Comparison of ENCODE assay signal across 23 cellular contexts in genomic region chr17:83118071-83118841, GRCh38. TPM values are rescaled to one million over a fixed set of nuclear protein-coding genes. Genes with fewer than 3 reads are reported as not detected.
A peak's percentile ranks its signal among the peaks of the same experiment; 100 is the strongest.
DNase-seq lines count a peak whose midpoint lies in the region; ATAC-seq and TF ChIP-seq lines count a peak whose summit lies in the region.
"Had no signal": no experiment of that assay in that cellular context is flagged by ENCODE, and none has a peak within 500 bp of the region (broad histone marks: within the 10 kb centered on the region; RNA-seq: fewer than 3 reads in every experiment).

No MANE protein-coding gene starts in this region.

- H3K9me3 Mint-ChIP-seq in WTC11 (no peaks in the 10 kb centered on the region), progenitor cell of endocrine pancreas (ENCODE audit: low read depth) (no peaks in the 10 kb centered on the region)
- H3K9me3 Mint-ChIP-seq: activated T-cell treated with anti-CD3 and anti-CD28 coated beads, Interleukin-2, amount 50 U/mL, for 4 hours; CD8-positive, alpha-beta T cell had no signal

- H3K9me3 ChIP-seq in lower lobe of right lung (no peaks in the 10 kb centered on the region), smooth muscle cell (replicated peaks; ENCODE audit: low read depth) (no peaks in the 10 kb centered on the region)
- H3K9me3 ChIP-seq: testis had no signal

- H4K20me1 ChIP-seq in smooth muscle cell (ENCODE audit: low read depth) = no peaks in the 10 kb centered on the region

- H3K36me3 ChIP-seq in H7 (replicated peaks; ENCODE audit: control insufficient read depth, insufficient read depth, low read length) = no peaks in the 10 kb centered on the region
- no peaks in the 10 kb centered on the region for H3K36me3 ChIP-seq in lower lobe of right lung
- no peaks in the 10 kb centered on the region for H3K36me3 ChIP-seq in smooth muscle cell (ENCODE audit: low read depth)

- no peak for ATAC-seq in WTC11
- peak in 1 of 2 donors; percentile 4 for ATAC-seq in lower lobe of right lung
- no peak for ATAC-seq in GM18867 (IDR thresholded peaks at IDR 0.05; ENCODE audit: unreplicated experiment)
- ATAC-seq: activated T-cell treated with anti-CD3 and anti-CD28 coated beads, Interleukin-2, amount 50 U/mL, for 4 hours; CD8-positive, alpha-beta T cell; foreskin keratinocyte; SK-N-SH treated with all-trans-retinoic acid at 6 μM for 48 hours had no signal

- no peak for TF ChIP-seq CTCF in WTC11 (IDR thresholded peaks at IDR 0.05)
- no peak for TF ChIP-seq CTCF in lower lobe of right lung (IDR thresholded peaks at IDR 0.05)
- no peak for TF ChIP-seq CTCF in smooth muscle cell (IDR thresholded peaks at IDR 0.05; ENCODE audit: borderline replicate concordance, insufficient read depth, poor library complexity, severe bottlenecking)
- no peak for TF ChIP-seq CTCF in progenitor cell of endocrine pancreas (IDR thresholded peaks at IDR 0.05; ENCODE audit: unreplicated experiment)

- H3F3A ChIP-seq in smooth muscle cell (ENCODE audit: low read depth) = no peaks in the 10 kb centered on the region

- DNase-seq in H7 (peak; percentile 70), WTC11 (ENCODE audit: low spot score) (no peak), lower lobe of right lung (peak; percentile 36), smooth muscle cell (lab: John Stamatoyannopoulos, UW; ENCODE audit: unreplicated experiment) (no peak), NCI-H2171 treated with DMSO at 0.1 percent for 48 hours (lab: John Stamatoyannopoulos, UW) (no peak), progenitor cell of endocrine pancreas (ENCODE audit: low spot score, unreplicated experiment) (no peak)
- DNase-seq: activated CD4-positive, CD25-positive, alpha-beta regulatory T cell treated with anti-CD3 and anti-CD28 coated beads, Interleukin-2, amount 50 U/mL, for 72 hours; activated naive CD4-positive, alpha-beta T cell; activated T-cell treated with anti-CD3 and anti-CD28 coated beads, Interleukin-2, amount 50 U/mL, for 4 hours; amniotic stem cell; CD8-positive, alpha-beta T cell; DMS153; foreskin keratinocyte; KG1; NCI-H1436; NCI-H510A treated with DMSO at 0.1 percent for 48 hours; stimulated activated CD4-positive, alpha-beta T cell treated with anti-CD3 and anti-CD28 coated beads, Interleukin-2, amount 100 ng/mL, for 24 hours; stimulated activated naive CD4-positive, alpha-beta T cell had no signal

- no peaks in the 10 kb centered on the region; the same call in 1 of the 2 replicates for H3K36me3 Mint-ChIP-seq in WTC11
- no peaks in the 10 kb centered on the region for H3K36me3 Mint-ChIP-seq in progenitor cell of endocrine pancreas (ENCODE audit: insufficient read depth)
- H3K36me3 Mint-ChIP-seq: CD8-positive, alpha-beta T cell had no signal

- H3K27me3 Mint-ChIP-seq in WTC11 (ENCODE audit: low read depth) = peaks cover 17% of the 10 kb centered on the region
- H3K27me3 Mint-ChIP-seq in progenitor cell of endocrine pancreas = peaks cover 57% of the 10 kb centered on the region

- POLR2A ChIA-PET in WTC11 (lab: Charles Lee) = no interaction called here

- CTCF ChIA-PET in WTC11 (lab: Charles Lee) = interaction anchor here (0.6 kb wide), 1 partner anchor 155 kb away, joined by 3 read pairs; no protein-coding TSS in a partner anchor

- H3K27ac Mint-ChIP-seq in WTC11 (peak overlapping the region; percentile 84; the same call in 1 of the 2 replicates), progenitor cell of endocrine pancreas (no peak overlapping the region)
- H3K27ac Mint-ChIP-seq: CD8-positive, alpha-beta T cell had no signal

- H3K4me1 Mint-ChIP-seq in WTC11 = peaks cover 26% of the 10 kb centered on the region
- peaks cover 5% of the 10 kb centered on the region for H3K4me1 Mint-ChIP-seq in progenitor cell of endocrine pancreas (ENCODE audit: low read depth)

- intact Hi-C loops in lower lobe of right lung (cut with DNase I) = no loop called here

- no peaks in the 10 kb centered on the region for H3K79me2 ChIP-seq in smooth muscle cell (ENCODE audit: low read depth)
- H3K79me2 ChIP-seq: parathyroid adenoma had no signal

- no peak overlapping the region for H2AFZ ChIP-seq in smooth muscle cell (ENCODE audit: low read depth)
- H2AFZ ChIP-seq: parathyroid adenoma had no signal

- H3K27ac ChIP-seq in lower lobe of right lung = no peak overlapping the region
- H3K27ac ChIP-seq in smooth muscle cell (ENCODE audit: low read depth) = no peak overlapping the region
- H3K27ac ChIP-seq: foreskin keratinocyte, parathyroid adenoma, RWPE1 had no signal

- H3K4me3 Mint-ChIP-seq in WTC11 (no peak overlapping the region), progenitor cell of endocrine pancreas (ENCODE audit: low read depth) (no peak overlapping the region)

- peak overlapping the region; percentile 68 for H3K4me2 ChIP-seq in smooth muscle cell

- H3K9ac ChIP-seq in smooth muscle cell (ENCODE audit: low read depth) = no peak overlapping the region
- H3K9ac ChIP-seq: parathyroid adenoma had no signal

- H3K4me3 ChIP-seq in H7 (ENCODE audit: insufficient read depth, low read depth, low read length) = no peak overlapping the region
- no peak overlapping the region for H3K4me3 ChIP-seq in lower lobe of right lung
- no peak overlapping the region for H3K4me3 ChIP-seq in smooth muscle cell
- H3K4me3 ChIP-seq: testis had no signal

- peaks cover 11% of the 10 kb centered on the region for H3K27me3 ChIP-seq in H7 (ENCODE audit: control insufficient read depth, insufficient read depth, low read length)
- no peaks in the 10 kb centered on the region for H3K27me3 ChIP-seq in lower lobe of right lung (ENCODE audit: low read depth)
- peaks cover 28% of the 10 kb centered on the region for H3K27me3 ChIP-seq in smooth muscle cell (ENCODE audit: low read depth)
- H3K27me3 ChIP-seq: foreskin keratinocyte, testis had no signal

- peaks cover 11% of the 10 kb centered on the region for H3K4me1 ChIP-seq in lower lobe of right lung
- peaks cover 8% of the 10 kb centered on the region for H3K4me1 ChIP-seq in smooth muscle cell (ENCODE audit: low read depth)
- H3K4me1 ChIP-seq: foreskin keratinocyte, parathyroid adenoma had no signal

- WGBS in smooth muscle cell (ENCODE audit: low lambda C conversion rate) = 76% methylated on average over 22 of the region's 22 CpGs

TF ChIP-seq in WTC11, 78 proteins besides CTCF, POLR2A, EP300 and RAD21 (continues in another document):
- TF ChIP-seq MLX (CRISPR knock-in tag; IDR thresholded peaks at IDR 0.05) (no peak), MYBL2 (CRISPR knock-in tag; IDR thresholded peaks at IDR 0.05) (no peak), ATF1 (CRISPR knock-in tag; IDR thresholded peaks at IDR 0.05) (no peak), ZNF416 (CRISPR knock-in tag; IDR thresholded peaks at IDR 0.05) (no peak), OVOL2 (CRISPR knock-in tag; IDR thresholded peaks at IDR 0.05; ENCODE audit: borderline replicate concordance) (no peak), TCF7 (CRISPR knock-in tag; IDR thresholded peaks at IDR 0.05; ENCODE audit: low read depth) (no peak), GRHL2 (CRISPR knock-in tag; IDR thresholded peaks at IDR 0.05; ENCODE audit: insufficient replicate concordance, severe bottlenecking) (no peak), ZNF232 (CRISPR knock-in tag; IDR thresholded peaks at IDR 0.05) (no peak), NFATC4 (CRISPR knock-in tag; IDR thresholded peaks at IDR 0.05) (no peak), ATF2 (CRISPR knock-in tag; IDR thresholded peaks at IDR 0.05; ENCODE audit: borderline replicate concordance, low read depth) (no peak), ESRRA (CRISPR knock-in tag; IDR thresholded peaks at IDR 0.05; ENCODE audit: borderline replicate concordance) (no peak)
- TF ChIP-seq, protein P1, sequence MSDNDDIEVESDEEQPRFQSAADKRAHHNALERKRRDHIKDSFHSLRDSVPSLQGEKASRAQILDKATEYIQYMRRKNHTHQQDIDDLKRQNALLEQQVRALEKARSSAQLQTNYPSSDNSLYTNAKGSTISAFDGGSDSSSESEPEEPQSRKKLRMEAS (CRISPR knock-in tag; IDR thresholded peaks at IDR 0.05) = no peak
- TF ChIP-seq, protein P2, sequence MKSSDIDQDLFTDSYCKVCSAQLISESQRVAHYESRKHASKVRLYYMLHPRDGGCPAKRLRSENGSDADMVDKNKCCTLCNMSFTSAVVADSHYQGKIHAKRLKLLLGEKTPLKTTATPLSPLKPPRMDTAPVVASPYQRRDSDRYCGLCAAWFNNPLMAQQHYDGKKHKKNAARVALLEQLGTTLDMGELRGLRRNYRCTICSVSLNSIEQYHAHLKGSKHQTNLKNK (CRISPR knock-in tag; IDR thresholded peaks at IDR 0.05) = no peak

RNA-seq across cellular contexts. Expression of gene METRNL, which starts 38.8 kb away (rescaled TPM):
- 26.6 and 32.0 TPM in 2 replicates for total RNA-seq in H7 (2014; rRNA removed; shearing (Covaris generic))
- total RNA-seq in WTC11 (2021) (27.7 to 29.3 TPM (median 28.1 TPM) in 3 replicates), lower lobe of right lung (59.8 TPM), smooth muscle cell (48.3 and 55.6 TPM in 2 replicates), progenitor cell of endocrine pancreas (54.6 and 56.2 TPM in 2 replicates)
- 98.1 and 101 TPM in 2 replicates for polyA plus RNA-seq in smooth muscle cell

Comparison
In these comparisons a context has a peak if more than half of its experiments do, and no peak if none do; other contexts are left out.
1. DNase-seq: peak in H7 (single experiment) and lower lobe of right lung (single experiment); none in WTC11 (single experiment), smooth muscle cell (single experiment), NCI-H2171 treated with DMSO at 0.1 percent for 48 hours (single experiment) and progenitor cell of endocrine pancreas (single experiment).